In genomic region chrX:7252013-7252610, GRCh38 we compare ENCODE assay signal across 13 cellular contexts.
DNase-seq lines count a peak whose midpoint lies in the region; ATAC-seq and TF ChIP-seq lines count a peak whose summit lies in the region.
"Had no signal": no experiment of that assay in that cellular context is flagged by ENCODE, and none has a peak within 500 bp of the region (broad histone marks: within the 10 kb centered on the region; RNA-seq: fewer than 3 reads in every experiment).

No MANE protein-coding gene starts in this region.

- H3K27ac ChIP-seq in foreskin keratinocyte (no peak overlapping the region), GM23248 (no peak overlapping the region)

- no peaks in the 10 kb centered on the region for H3K9me3 ChIP-seq in GM23248 (ENCODE audit: low read depth)

- H3K4me1 Mint-ChIP-seq in activated CD4-positive, alpha-beta T cell treated with anti-CD3 and anti-CD28 coated beads, Interleukin-2, amount 10 ng/mL, durations not matched to agents 7 days and 5 days = no peaks in the 10 kb centered on the region
- H3K4me1 Mint-ChIP-seq: neural crest cell had no signal

- no peak overlapping the region for H3K4me3 Mint-ChIP-seq in activated CD4-positive, alpha-beta T cell treated with anti-CD3 and anti-CD28 coated beads, Interleukin-2, amount 10 ng/mL, durations not matched to agents 7 days and 5 days
- H3K4me3 Mint-ChIP-seq: neural crest cell; stimulated activated naive CD8-positive, alpha-beta T cell treated with anti-CD3 and anti-CD28 coated beads, Interleukin-15, Interleukin-2, amounts not matched to agents 100 ng/mL and 50 ng/mL, for 24 hours had no signal

- H3K27me3 ChIP-seq in foreskin keratinocyte (no peaks in the 10 kb centered on the region), GM23248 (replicated peaks; ENCODE audit: insufficient read depth) (no peaks in the 10 kb centered on the region)

- no peak for DNase-seq in activated CD4-positive, alpha-beta T cell treated with anti-CD3 and anti-CD28 coated beads, Interleukin-2, amount 10 ng/mL, durations not matched to agents 7 days and 5 days
- no peak for DNase-seq in activated CD4-positive, alpha-beta T cell treated with anti-CD3 and anti-CD28 coated beads, Interleukin-2, amount 50 U/mL, for 4 hours
- DNase-seq in NB4 (ENCODE audit: low read depth) (peak; percentile 54), foreskin keratinocyte (peak; percentile 2 to 43), ureter (ENCODE audit: low spot score) (peak; percentile 79), NCI-H2227 (lab: John Stamatoyannopoulos, UW; ENCODE audit: unreplicated experiment) (no peak), GM23248 (no peak), inferior parietal cortex (ENCODE audit: extremely low spot score) (no peak)
- DNase-seq: activated T-cell treated with anti-CD3 and anti-CD28 coated beads for 4 hours, Kasumi-1, T1000 had no signal

- in situ Hi-C loops in GM23248 (cut with MboI) = no loop called here

- no peak overlapping the region for H3K4me2 ChIP-seq in GM23248 (ENCODE audit: unreplicated experiment)

- no peaks in the 10 kb centered on the region for H3K9me2 ChIP-seq in GM23248 (ENCODE audit: insufficient read depth)

- H3K9me3 Mint-ChIP-seq in activated CD4-positive, alpha-beta T cell treated with anti-CD3 and anti-CD28 coated beads, Interleukin-2, amount 10 ng/mL, durations not matched to agents 7 days and 5 days = no peaks in the 10 kb centered on the region
- H3K9me3 Mint-ChIP-seq: stimulated activated naive CD8-positive, alpha-beta T cell treated with anti-CD3 and anti-CD28 coated beads, Interleukin-15, Interleukin-2, amounts not matched to agents 100 ng/mL and 50 ng/mL, for 24 hours had no signal

- H3K27me3 Mint-ChIP-seq in activated CD4-positive, alpha-beta T cell treated with anti-CD3 and anti-CD28 coated beads, Interleukin-2, amount 10 ng/mL, durations not matched to agents 7 days and 5 days = no peaks in the 10 kb centered on the region
- H3K27me3 Mint-ChIP-seq: stimulated activated naive CD8-positive, alpha-beta T cell treated with anti-CD3 and anti-CD28 coated beads, Interleukin-15, Interleukin-2, amounts not matched to agents 100 ng/mL and 50 ng/mL, for 24 hours had no signal

- POLR2A ChIA-PET in activated CD4-positive, alpha-beta T cell treated with anti-CD3 and anti-CD28 coated beads, Interleukin-2, amount 10 ng/mL, durations not matched to agents 7 days and 5 days (lab: Charles Lee) = no interaction called here

- no peaks in the 10 kb centered on the region for H3K79me2 ChIP-seq in GM23248 (ENCODE audit: insufficient read depth)

- H3K36me3 Mint-ChIP-seq in activated CD4-positive, alpha-beta T cell treated with anti-CD3 and anti-CD28 coated beads, Interleukin-2, amount 10 ng/mL, durations not matched to agents 7 days and 5 days (ENCODE audit: low read depth) = no peaks in the 10 kb centered on the region

- H3K9ac ChIP-seq in GM23248 = no peak overlapping the region

- TF ChIP-seq CTCF in NB4 (IDR thresholded peaks at IDR 0.05; ENCODE audit: low read depth, low read length) (no peak), foreskin keratinocyte (conservative IDR thresholded peaks at IDR 0.05) (no peak)

- H3K27ac Mint-ChIP-seq in activated CD4-positive, alpha-beta T cell treated with anti-CD3 and anti-CD28 coated beads, Interleukin-2, amount 10 ng/mL, durations not matched to agents 7 days and 5 days = peak overlapping the region; percentile 31
- H3K27ac Mint-ChIP-seq: stimulated activated naive CD8-positive, alpha-beta T cell treated with anti-CD3 and anti-CD28 coated beads, Interleukin-15, Interleukin-2, amounts not matched to agents 100 ng/mL and 50 ng/mL, for 24 hours had no signal

- ATAC-seq in foreskin keratinocyte = peak; percentile 19

- H4K20me1 ChIP-seq in GM23248 (ENCODE audit: insufficient read depth) = no peaks in the 10 kb centered on the region

- no peak overlapping the region for H2AFZ ChIP-seq in GM23248

- H3F3A ChIP-seq in GM23248 (ENCODE audit: insufficient read depth) = no peaks in the 10 kb centered on the region

- CTCF ChIA-PET in activated CD4-positive, alpha-beta T cell treated with anti-CD3 and anti-CD28 coated beads, Interleukin-2, amount 10 ng/mL, durations not matched to agents 7 days and 5 days (lab: Charles Lee) = no interaction called here

- no peaks in the 10 kb centered on the region for H3K4me1 ChIP-seq in foreskin keratinocyte
- H3K4me1 ChIP-seq in GM23248 (ENCODE audit: insufficient read depth) = no peaks in the 10 kb centered on the region

- no peak for TF ChIP-seq POLR2A in NB4 (IDR thresholded peaks at IDR 0.05; ENCODE audit: extremely low read depth, insufficient read length)

- no peaks in the 10 kb centered on the region for H3K36me3 ChIP-seq in GM23248 (ENCODE audit: low read depth)

- 73 to 95% methylated on average over 3 to 5 of the region's 5 CpGs for WGBS in GM23248 (ENCODE audit: low coverage in 1 of 2, low lambda C conversion rate in 2 of 2, missing lambda C conversion rate in 2 of 2), 2 experiments

- H3K4me3 ChIP-seq in NB4 (ENCODE audit: low read depth, low read length) (no peak overlapping the region), GM23248 (no peak overlapping the region)

Comparison
In these comparisons a context has a peak if more than half of its experiments do, and no peak if none do; other contexts are left out.
1. DNase-seq: peak in NB4 (single experiment), foreskin keratinocyte (2 of 2) and ureter (single experiment); none in activated CD4-positive, alpha-beta T cell treated with anti-CD3 and anti-CD28 coated beads, Interleukin-2, amount 10 ng/mL, durations not matched to agents 7 days and 5 days (single experiment), activated CD4-positive, alpha-beta T cell treated with anti-CD3 and anti-CD28 coated beads, Interleukin-2, amount 50 U/mL, for 4 hours (0 of 2), NCI-H2227 (single experiment), GM23248 (single experiment) and inferior parietal cortex (single experiment).